In the genomic region with DNA sequence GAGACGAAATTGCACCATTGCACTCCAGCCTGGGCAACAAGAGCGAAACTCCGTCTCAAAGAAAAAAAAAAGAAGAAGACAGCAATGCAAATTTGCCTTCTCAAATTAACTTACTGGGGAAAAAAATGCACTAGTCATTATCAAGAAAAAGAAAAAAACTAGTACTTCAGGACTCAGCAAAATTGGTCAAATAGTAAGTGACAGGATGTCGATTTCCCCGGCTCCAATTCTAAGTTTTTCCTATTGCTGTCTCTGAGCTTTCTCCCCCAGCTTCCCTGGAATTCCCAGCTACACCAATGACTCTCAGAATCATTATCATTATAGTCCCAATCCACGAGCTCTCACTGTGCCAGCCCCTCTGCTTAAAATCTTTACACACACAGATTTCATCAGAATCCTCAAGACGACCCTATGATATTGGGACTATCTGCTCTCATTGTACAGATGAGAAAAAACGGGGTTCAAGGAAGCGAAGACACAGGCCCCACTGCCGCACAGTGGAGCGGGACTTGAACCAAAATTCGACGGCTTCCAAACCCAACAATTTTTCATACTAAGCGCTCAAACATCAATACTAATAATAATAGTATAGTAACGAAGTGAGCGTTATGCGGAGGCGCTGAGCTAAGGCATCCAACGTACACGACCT, we compare ENCODE assay signal across 1 cellular context.
A peak's percentile ranks its signal among the peaks of the same experiment; 100 is the strongest.
TF ChIP-seq lines count a peak whose summit lies in the region.

No MANE protein-coding gene starts in this region.

TF ChIP-seq in GM12878, 131 proteins besides CTCF, POLR2A, EP300 and RAD21:
- TF ChIP-seq, protein P1, sequence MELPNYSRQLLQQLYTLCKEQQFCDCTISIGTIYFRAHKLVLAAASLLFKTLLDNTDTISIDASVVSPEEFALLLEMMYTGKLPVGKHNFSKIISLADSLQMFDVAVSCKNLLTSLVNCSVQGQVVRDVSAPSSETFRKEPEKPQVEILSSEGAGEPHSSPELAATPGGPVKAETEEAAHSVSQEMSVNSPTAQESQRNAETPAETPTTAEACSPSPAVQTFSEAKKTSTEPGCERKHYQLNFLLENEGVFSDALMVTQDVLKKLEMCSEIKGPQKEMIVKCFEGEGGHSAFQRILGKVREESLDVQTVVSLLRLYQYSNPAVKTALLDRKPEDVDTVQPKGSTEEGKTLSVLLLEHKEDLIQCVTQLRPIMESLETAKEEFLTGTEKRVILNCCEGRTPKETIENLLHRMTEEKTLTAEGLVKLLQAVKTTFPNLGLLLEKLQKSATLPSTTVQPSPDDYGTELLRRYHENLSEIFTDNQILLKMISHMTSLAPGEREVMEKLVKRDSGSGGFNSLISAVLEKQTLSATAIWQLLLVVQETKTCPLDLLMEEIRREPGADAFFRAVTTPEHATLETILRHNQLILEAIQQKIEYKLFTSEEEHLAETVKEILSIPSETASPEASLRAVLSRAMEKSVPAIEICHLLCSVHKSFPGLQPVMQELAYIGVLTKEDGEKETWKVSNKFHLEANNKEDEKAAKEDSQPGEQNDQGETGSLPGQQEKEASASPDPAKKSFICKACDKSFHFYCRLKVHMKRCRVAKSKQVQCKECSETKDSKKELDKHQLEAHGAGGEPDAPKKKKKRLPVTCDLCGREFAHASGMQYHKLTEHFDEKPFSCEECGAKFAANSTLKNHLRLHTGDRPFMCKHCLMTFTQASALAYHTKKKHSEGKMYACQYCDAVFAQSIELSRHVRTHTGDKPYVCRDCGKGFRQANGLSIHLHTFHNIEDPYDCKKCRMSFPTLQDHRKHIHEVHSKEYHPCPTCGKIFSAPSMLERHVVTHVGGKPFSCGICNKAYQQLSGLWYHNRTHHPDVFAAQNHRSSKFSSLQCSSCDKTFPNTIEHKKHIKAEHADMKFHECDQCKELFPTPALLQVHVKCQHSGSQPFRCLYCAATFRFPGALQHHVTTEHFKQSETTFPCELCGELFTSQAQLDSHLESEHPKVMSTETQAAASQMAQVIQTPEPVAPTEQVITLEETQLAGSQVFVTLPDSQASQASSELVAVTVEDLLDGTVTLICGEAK (IDR thresholded peaks at IDR 0.05; ENCODE audit: borderline replicate concordance) = 0 out of 2 replicates have a peak, but pooled peaks have one; percentile 10
- TF ChIP-seq, protein P2, sequence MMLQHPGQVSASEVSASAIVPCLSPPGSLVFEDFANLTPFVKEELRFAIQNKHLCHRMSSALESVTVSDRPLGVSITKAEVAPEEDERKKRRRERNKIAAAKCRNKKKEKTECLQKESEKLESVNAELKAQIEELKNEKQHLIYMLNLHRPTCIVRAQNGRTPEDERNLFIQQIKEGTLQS (IDR thresholded peaks at IDR 0.05; ENCODE audit: borderline replicate concordance, extremely low read depth, low read depth, low read length) = no peak
